11 cellular contexts compared by ENCODE assay signal in the genomic region with DNA sequence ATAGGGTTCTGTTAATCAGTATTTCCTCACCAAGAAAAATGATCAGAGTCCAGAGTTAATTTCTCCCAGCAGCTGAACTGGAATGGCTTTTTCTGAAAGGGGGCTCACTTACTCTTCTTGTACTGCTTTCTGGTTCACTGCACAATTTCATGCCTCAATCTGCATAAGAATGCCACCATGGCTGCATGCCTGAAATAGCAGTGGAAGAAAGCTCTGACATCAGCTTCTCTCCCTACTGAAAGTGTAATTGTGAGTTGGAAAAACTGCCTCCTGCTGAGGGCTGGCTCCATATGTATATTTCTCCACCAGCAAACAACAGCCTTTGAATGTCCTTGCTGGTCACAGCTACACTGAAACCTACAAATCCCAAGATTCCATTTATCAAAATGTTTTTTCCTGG.
DNase-seq lines count a peak whose midpoint lies in the region; ATAC-seq and TF ChIP-seq lines count a peak whose summit lies in the region.
"Had no signal": no experiment of that assay in that cellular context is flagged by ENCODE, and none has a peak within 500 bp of the region (broad histone marks: within the 10 kb centered on the region; RNA-seq: fewer than 3 reads in every experiment).

No MANE protein-coding gene starts in this region.

- H3K4me1 ChIP-seq in Karpas-422 (ENCODE audit: low read length) = no peaks in the 10 kb centered on the region
- H3K4me1 ChIP-seq: left lung had no signal

- peak; percentile 24 for DNase-seq in Ammon's horn (ENCODE audit: low spot score)
- peak; percentile 93 for DNase-seq in M059J (ENCODE audit: low read depth)
- peak; percentile 89 for DNase-seq in choroid plexus epithelial cell (ENCODE audit: low read depth)
- peak; percentile 67 for DNase-seq in left kidney (ENCODE audit: low read depth, low spot score)
- no peak for DNase-seq in GM19238 (ENCODE audit: insufficient read length, low spot score)
- no peak for DNase-seq in AG08395 (ENCODE audit: low spot score)
- no peak for DNase-seq in Karpas-422
- DNase-seq: left lung, NCI-H510A, T-cell had no signal

- no peaks in the 10 kb centered on the region for H4K20me1 ChIP-seq in Karpas-422 (ENCODE audit: insufficient read depth, low read depth, low read length)

- H3K36me3 ChIP-seq in Karpas-422 (ENCODE audit: insufficient read depth, low read length) = no peaks in the 10 kb centered on the region
- H3K36me3 ChIP-seq: left lung had no signal

- no peak overlapping the region for H3K4me2 ChIP-seq in Karpas-422 (ENCODE audit: low read depth, low read length, poor library complexity, severe bottlenecking)

- no peak for ATAC-seq in HG03342 (IDR thresholded peaks at IDR 0.05; ENCODE audit: unreplicated experiment)
- ATAC-seq: left lung, T-cell had no signal

- H2AFZ ChIP-seq in Karpas-422 (ENCODE audit: low read length) = no peak overlapping the region

- no peaks in the 10 kb centered on the region for H3K79me2 ChIP-seq in Karpas-422 (ENCODE audit: low read length)

- no peak overlapping the region for H3K27ac ChIP-seq in Karpas-422 (ENCODE audit: low read length)
- H3K27ac ChIP-seq: left lung had no signal

- no peak for TF ChIP-seq CTCF in choroid plexus epithelial cell (conservative IDR thresholded peaks at IDR 0.05; ENCODE audit: low read depth, low read length)

- H3K9me2 ChIP-seq in Karpas-422 (replicated peaks; ENCODE audit: insufficient read depth, low read length) = no peaks in the 10 kb centered on the region

- H3K9ac ChIP-seq in Karpas-422 (ENCODE audit: low read length) = no peak overlapping the region

- H3K9me3 ChIP-seq in Karpas-422 (ENCODE audit: low read length) = 0 out of 2 replicates have a peak, but pooled peaks cover 3% of the 10 kb centered on the region
- H3K9me3 ChIP-seq: left lung had no signal

- H3K4me3 ChIP-seq in choroid plexus epithelial cell (ENCODE audit: low read depth, low read length) (no peak overlapping the region), Karpas-422 (ENCODE audit: low read length) (no peak overlapping the region)
- H3K4me3 ChIP-seq: left lung had no signal

- no peaks in the 10 kb centered on the region for H3K27me3 ChIP-seq in Karpas-422 (ENCODE audit: low read length)
- H3K27me3 ChIP-seq: left lung had no signal

Comparison
In these comparisons a context has a peak if more than half of its experiments do, and no peak if none do; other contexts are left out.
1. DNase-seq: peak in Ammon's horn (single experiment), M059J (single experiment), choroid plexus epithelial cell (single experiment) and left kidney (single experiment); none in GM19238 (single experiment), AG08395 (single experiment) and Karpas-422 (single experiment).